Comparison of ENCODE assay signal across 15 cellular contexts in genomic region chr9:79776581-79776980, GRCh38.
"Had no signal": no experiment of that assay in that cellular context is flagged by ENCODE, and none has a peak within 500 bp of the region (broad histone marks: within the 10 kb centered on the region; RNA-seq: fewer than 3 reads in every experiment).

No MANE protein-coding gene starts in this region.

- DNase-seq: activated B cell treated with CpG ODN at 0.5 μM for 24 hours; activated CD4-positive, alpha-beta T cell treated with anti-CD3 and anti-CD28 coated beads for 48 hours; activated CD8-positive, alpha-beta memory T cell treated with anti-CD3 and anti-CD28 coated beads, Interleukin-2, amount 50 U/mL, for 4 hours; activated CD8-positive, alpha-beta T cell treated with anti-CD3 and anti-CD28 coated beads, Interleukin-2, amount 10 ng/mL, durations not matched to agents 7 days and 5 days; activated gamma-delta T cell; activated T-cell treated with anti-CD3 and anti-CD28 coated beads, Interleukin-2, amount 50 U/mL, for 72 hours; amniotic stem cell; cerebellar nuclear complex; effector CD8-positive, alpha-beta T cell; left ventricle myocardium superior; mesendoderm; natural killer cell; retina had no signal

- ATAC-seq: activated CD8-positive, alpha-beta T cell treated with anti-CD3 and anti-CD28 coated beads, Interleukin-2, amount 10 ng/mL, durations not matched to agents 7 days and 5 days; activated naive CD4-positive, alpha-beta T cell treated with anti-CD3 and anti-CD28 coated beads, Interleukin-2, amount 50 U/mL, for 72 hours; activated T-cell treated with anti-CD3 and anti-CD28 coated beads, Interleukin-2, amount 50 U/mL, for 72 hours; left ventricle myocardium superior; natural killer cell; stimulated activated memory B cell treated with anti-CD40 and anti-IgM and Interleukin-4, amounts not matched to agents 10 μg/mL and 1 μg/mL and 100 μg/mL, for 72 hours had no signal
